16 cellular contexts compared by ENCODE assay signal in genomic region chr10:103585011-103585405, GRCh38.
DNase-seq lines count a peak whose midpoint lies in the region; ATAC-seq and TF ChIP-seq lines count a peak whose summit lies in the region.
"Had no signal": no experiment of that assay in that cellular context is flagged by ENCODE, and none has a peak within 500 bp of the region (broad histone marks: within the 10 kb centered on the region; RNA-seq: fewer than 3 reads in every experiment).

No MANE protein-coding gene starts in this region.

- POLR2A ChIA-PET in activated B cell treated with CpG ODN at 0.5 μM for 24 hours (lab: Charles Lee), result interaction anchor here (1.0 to 1.5 kb wide), 4 partner anchors 27 to 536 kb away, joined by 3 to 7 read pairs (median 5); no protein-coding TSS in a partner anchor
- POLR2A ChIA-PET in OCI-LY7 (lab: Charles Lee), result no interaction called here

- DNase-seq in activated CD8-positive, alpha-beta memory T cell treated with anti-CD3 and anti-CD28 coated beads, Interleukin-2, amount 10 ng/mL, durations not matched to agents 7 days and 5 days, result no peak
- no peak for DNase-seq in activated CD8-positive, alpha-beta memory T cell treated with anti-CD3 and anti-CD28 coated beads, Interleukin-2, amount 50 U/mL, for 4 hours
- DNase-seq in activated B cell treated with CpG ODN at 0.5 μM for 24 hours, result no peak
- DNase-seq in esophagus muscularis mucosa (ENCODE audit: extremely low spot score), result no peak
- DNase-seq in OCI-LY7 (ENCODE audit: low spot score), result no peak
- DNase-seq in inferior parietal cortex (ENCODE audit: extremely low spot score), result no peak
- DNase-seq: DMS53, NCI-H1436, NCI-H526 treated with DMSO at 0.1 percent for 48 hours, RPMI8226, sigmoid colon, T1000, upper lobe of right lung had no signal

- H3K27ac Mint-ChIP-seq in activated CD8-positive, alpha-beta memory T cell treated with anti-CD3 and anti-CD28 coated beads, Interleukin-2, amount 10 ng/mL, durations not matched to agents 7 days and 5 days, result no peak overlapping the region
- H3K27ac Mint-ChIP-seq in activated B cell treated with CpG ODN at 0.5 μM for 24 hours, result no peak overlapping the region

- H3K4me3 Mint-ChIP-seq in activated CD8-positive, alpha-beta memory T cell treated with anti-CD3 and anti-CD28 coated beads, Interleukin-2, amount 10 ng/mL, durations not matched to agents 7 days and 5 days, result peak overlapping the region; percentile 79
- peak overlapping the region; percentile 66 for H3K4me3 Mint-ChIP-seq in activated B cell treated with CpG ODN at 0.5 μM for 24 hours

- no peak for ATAC-seq in activated CD8-positive, alpha-beta memory T cell treated with anti-CD3 and anti-CD28 coated beads, Interleukin-2, amount 10 ng/mL, durations not matched to agents 7 days and 5 days
- no peak for ATAC-seq in activated B cell treated with CpG ODN at 0.5 μM for 24 hours (ENCODE audit: low read depth)
- no peak for ATAC-seq in HG03342 (IDR thresholded peaks at IDR 0.05; ENCODE audit: unreplicated experiment)
- ATAC-seq: A549 had no signal

- no peak overlapping the region for H2AFZ ChIP-seq in OCI-LY7 (ENCODE audit: low read length)

- 100% methylated on average over 4 of the region's 32 CpGs for WGBS in esophagus muscularis mucosa

- H3K4me2 ChIP-seq in OCI-LY7 (ENCODE audit: low read length), result no peak overlapping the region
- H3K4me2 ChIP-seq: A549 had no signal

- H3K4me3 ChIP-seq in esophagus muscularis mucosa (peak overlapping the region; percentile 43 to 59 (median 46)), subcutaneous abdominal adipose tissue (ENCODE audit: low read depth in 1 of 5, low read length in 5 of 5) (peak overlapping the region in 3 of 5 donors; percentile 49 to 61 (median 52)), OCI-LY7 (ENCODE audit: low read depth, low read length, poor library complexity, severe bottlenecking) (no peak overlapping the region)
- H3K4me3 ChIP-seq: A549 had no signal

- H3K36me3 Mint-ChIP-seq in activated CD8-positive, alpha-beta memory T cell treated with anti-CD3 and anti-CD28 coated beads, Interleukin-2, amount 10 ng/mL, durations not matched to agents 7 days and 5 days, result no peaks in the 10 kb centered on the region
- no peaks in the 10 kb centered on the region for H3K36me3 Mint-ChIP-seq in activated B cell treated with CpG ODN at 0.5 μM for 24 hours (ENCODE audit: low read depth)

- peaks cover 0 to 12% (median 9%) of the 10 kb centered on the region in 4 donors for H3K4me1 ChIP-seq in esophagus muscularis mucosa
- peaks cover 0 to 10% (median 7%) of the 10 kb centered on the region in 5 donors for H3K4me1 ChIP-seq in subcutaneous abdominal adipose tissue (ENCODE audit: control insufficient read depth in 5 of 5, insufficient read depth in 5 of 5, low read length in 5 of 5)
- H3K4me1 ChIP-seq in OCI-LY7 (ENCODE audit: insufficient read depth, low read length, poor library complexity, severe bottlenecking), result peaks cover 9% of the 10 kb centered on the region
- H3K4me1 ChIP-seq: A549, upper lobe of right lung had no signal

- H3K9me3 ChIP-seq in esophagus muscularis mucosa (peaks cover 0 to 8% (median 2%) of the 10 kb centered on the region in 4 donors), subcutaneous abdominal adipose tissue (ENCODE audit: control insufficient read depth in 5 of 5, low read length in 5 of 5) (peaks cover 0 to 9% (median 5%) of the 10 kb centered on the region in 5 donors), OCI-LY7 (ENCODE audit: low read length) (no peaks in the 10 kb centered on the region)
- H3K9me3 ChIP-seq: A549, sigmoid colon, upper lobe of right lung had no signal

- peaks cover 0 to 30% (median 0%) of the 10 kb centered on the region in 4 donors for H3K27me3 ChIP-seq in esophagus muscularis mucosa
- H3K27me3 ChIP-seq in subcutaneous abdominal adipose tissue (ENCODE audit: control insufficient read depth in 5 of 5, insufficient read depth in 4 of 5, low read length in 5 of 5), result peaks cover 3 to 21% (median 18%) of the 10 kb centered on the region in 5 donors

- TF ChIP-seq EP300 in esophagus muscularis mucosa (IDR thresholded peaks at IDR 0.05), result no peak

- peaks cover 26% of the 10 kb centered on the region for H3K4me1 Mint-ChIP-seq in activated CD8-positive, alpha-beta memory T cell treated with anti-CD3 and anti-CD28 coated beads, Interleukin-2, amount 10 ng/mL, durations not matched to agents 7 days and 5 days
- peaks cover 12% of the 10 kb centered on the region for H3K4me1 Mint-ChIP-seq in activated B cell treated with CpG ODN at 0.5 μM for 24 hours

- H4K20me1 ChIP-seq in OCI-LY7 (ENCODE audit: insufficient read depth, low read length), result no peaks in the 10 kb centered on the region

- no peaks in the 10 kb centered on the region for H3K9me2 ChIP-seq in OCI-LY7 (ENCODE audit: insufficient read depth, low read length)

- intact Hi-C loops in activated B cell treated with CpG ODN at 0.5 μM for 24 hours (cut with micrococcal nuclease), result no loop called here
- intact Hi-C loops in esophagus muscularis mucosa (cut with DNase I), result no loop called here
- intact Hi-C loops in OCI-LY7 (cut with micrococcal nuclease; ENCODE audit: unreplicated experiment), result no loop called here

- CTCF ChIA-PET in activated CD8-positive, alpha-beta memory T cell treated with anti-CD3 and anti-CD28 coated beads, Interleukin-2, amount 10 ng/mL, durations not matched to agents 7 days and 5 days (lab: Charles Lee), result interaction anchor here (1.0 to 3.4 kb wide), 3 partner anchors 8 to 108 kb away, joined by 3 to 13 read pairs (median 11); no protein-coding TSS in a partner anchor
- CTCF ChIA-PET in activated B cell treated with CpG ODN at 0.5 μM for 24 hours (lab: Charles Lee), result interaction anchor here (0.8 kb wide), 1 partner anchor 65 kb away, joined by 3 read pairs; no protein-coding TSS in a partner anchor
- CTCF ChIA-PET in OCI-LY7 (lab: Charles Lee; ENCODE audit: unreplicated experiment), result no interaction called here

- H3K9me3 Mint-ChIP-seq in activated CD8-positive, alpha-beta memory T cell treated with anti-CD3 and anti-CD28 coated beads, Interleukin-2, amount 10 ng/mL, durations not matched to agents 7 days and 5 days (ENCODE audit: low read depth), result no peaks in the 10 kb centered on the region
- no peaks in the 10 kb centered on the region for H3K9me3 Mint-ChIP-seq in activated B cell treated with CpG ODN at 0.5 μM for 24 hours

- peaks cover 0 to 24% (median 4%) of the 10 kb centered on the region in 4 donors for H3K36me3 ChIP-seq in esophagus muscularis mucosa
- peaks cover 0 to 4% (median 0%) of the 10 kb centered on the region in 5 donors for H3K36me3 ChIP-seq in subcutaneous abdominal adipose tissue (ENCODE audit: control insufficient read depth in 5 of 5, insufficient read depth in 5 of 5, low read length in 5 of 5)
- H3K36me3 ChIP-seq in OCI-LY7 (ENCODE audit: insufficient read depth, low read length), result no peaks in the 10 kb centered on the region
- H3K36me3 ChIP-seq: upper lobe of right lung had no signal

- H3K79me2 ChIP-seq in OCI-LY7 (ENCODE audit: insufficient read depth, low read depth, low read length), result no peaks in the 10 kb centered on the region

- H3K27me3 Mint-ChIP-seq in activated CD8-positive, alpha-beta memory T cell treated with anti-CD3 and anti-CD28 coated beads, Interleukin-2, amount 10 ng/mL, durations not matched to agents 7 days and 5 days, result peaks cover 10% of the 10 kb centered on the region
- H3K27me3 Mint-ChIP-seq in activated B cell treated with CpG ODN at 0.5 μM for 24 hours, result no peaks in the 10 kb centered on the region

- no TSS peak for BruUV-seq in OCI-LY7 (replicated peaks; lab: Mats Ljungman, UMichigan)

- H3K27ac ChIP-seq in esophagus muscularis mucosa (replicated peaks in 1 of 4), result no peak overlapping the region
- no peak overlapping the region for H3K27ac ChIP-seq in subcutaneous abdominal adipose tissue (ENCODE audit: low read depth, low read length)
- H3K27ac ChIP-seq in OCI-LY7 (ENCODE audit: low read depth, low read length, poor library complexity, severe bottlenecking), result no peak overlapping the region
- H3K27ac ChIP-seq: A549, sigmoid colon, upper lobe of right lung had no signal

- TF ChIP-seq POLR2A in esophagus muscularis mucosa (IDR thresholded peaks at IDR 0.05; ENCODE audit: low read depth), result no peak

- TF ChIP-seq CTCF in activated B cell treated with CpG ODN at 0.5 μM for 24 hours (IDR thresholded peaks at IDR 0.05) (no peak), esophagus muscularis mucosa (IDR thresholded peaks at IDR 0.05) (no peak), OCI-LY7 (conservative IDR thresholded peaks at IDR 0.05; ENCODE audit: low read length) (no peak)

- H3K9ac ChIP-seq in subcutaneous abdominal adipose tissue (ENCODE audit: low read length in 5 of 5), result no peak overlapping the region
